In genomic region chr4:42458686-42459085, GRCh38 we compare ENCODE assay signal across 29 cellular contexts.
"Had no signal": no experiment of that assay in that cellular context is flagged by ENCODE, and none has a peak within 500 bp of the region (broad histone marks: within the 10 kb centered on the region; RNA-seq: fewer than 3 reads in every experiment).

No MANE protein-coding gene starts in this region.

- H3K27ac ChIP-seq: adrenal gland, ascending aorta, breast epithelium, left ventricle myocardium inferior, neutrophil, ovary, psoas muscle, right lobe of liver, testis, WERI-Rb-1 had no signal

- H3K27ac Mint-ChIP-seq: activated naive CD8-positive, alpha-beta T cell; activated T-cell treated with anti-CD3 and anti-CD28 coated beads, Interleukin-2, amount 50 U/mL, for 24 hours; natural killer cell treated with Interleukin-12 subunit alpha and Interleukin-12 subunit beta and Interleukin-15 and Interleukin-18, amount 100 ng/mL, for 72 hours; stimulated activated effector memory CD8-positive, alpha-beta T cell treated with anti-CD3 and anti-CD28 coated beads, Interleukin-12 subunit alpha, Interleukin-12 subunit beta, amount 100 ng/mL, for 72 hours; type B pancreatic cell had no signal

- H3K27me3 Mint-ChIP-seq: activated naive CD8-positive, alpha-beta T cell; activated T-cell treated with anti-CD3 and anti-CD28 coated beads, Interleukin-2, amount 50 U/mL, for 24 hours; central memory CD8-positive, alpha-beta T cell; natural killer cell treated with Interleukin-12 subunit alpha and Interleukin-12 subunit beta and Interleukin-15 and Interleukin-18, amount 100 ng/mL, for 72 hours; stimulated activated naive CD8-positive, alpha-beta T cell treated with anti-CD3 and anti-CD28 coated beads, Interleukin-15, amount 100 ng/mL, for 72 hours; type B pancreatic cell had no signal

- H3K4me3 ChIP-seq: adrenal gland, ascending aorta, breast epithelium, left ventricle myocardium inferior, ovary, psoas muscle, right lobe of liver, testis had no signal

- H3K4me3 Mint-ChIP-seq: activated naive CD8-positive, alpha-beta T cell; activated T-cell treated with anti-CD3 and anti-CD28 coated beads, Interleukin-2, amount 50 U/mL, for 24 hours; central memory CD8-positive, alpha-beta T cell; natural killer cell treated with Interleukin-12 subunit alpha and Interleukin-12 subunit beta and Interleukin-15 and Interleukin-18, amount 100 ng/mL, for 72 hours; stimulated activated effector memory CD8-positive, alpha-beta T cell treated with anti-CD3 and anti-CD28 coated beads, Interleukin-12 subunit alpha, Interleukin-12 subunit beta, amount 100 ng/mL, for 72 hours; stimulated activated naive CD8-positive, alpha-beta T cell treated with anti-CD3 and anti-CD28 coated beads, Interleukin-15, amount 100 ng/mL, for 72 hours; type B pancreatic cell had no signal

- H3K4me1 ChIP-seq: ascending aorta, breast epithelium, left ventricle myocardium inferior, psoas muscle, right lobe of liver, testis had no signal

- H3K27me3 ChIP-seq: adrenal gland, ascending aorta, breast epithelium, neutrophil, ovary, right lobe of liver, testis had no signal

- DNase-seq: activated CD4-positive, alpha-beta T cell treated with anti-CD3 and anti-CD28 coated beads, Interleukin-2, amount 50 U/mL, for 4 hours; activated CD8-positive, alpha-beta memory T cell treated with anti-CD3 and anti-CD28 coated beads for 24 hours; activated CD8-positive, alpha-beta memory T cell treated with anti-CD3 and anti-CD28 coated beads, Interleukin-2, amount 50 U/mL, for 4 hours; activated naive CD4-positive, alpha-beta T cell; activated T-cell treated with anti-CD3 and anti-CD28 coated beads, Interleukin-2, amount 50 U/mL, for 24 hours; adrenal gland; effector memory CD4-positive, alpha-beta T cell; foreskin melanocyte; glutamatergic neuron; hypothalamus; left ventricle myocardium inferior; mammary epithelial cell; ovary; psoas muscle; right lobe of liver; small intestine; stimulated activated CD4-positive, alpha-beta T cell treated with anti-CD3 and anti-CD28 coated beads, Interleukin-2, amount 100 ng/mL, for 24 hours; stimulated activated naive CD8-positive, alpha-beta T cell treated with anti-CD3 and anti-CD28 coated beads, Interleukin-15, amount 100 ng/mL, for 72 hours; testis; WERI-Rb-1 had no signal

- ATAC-seq: natural killer cell treated with Interleukin-12 subunit alpha and Interleukin-12 subunit beta and Interleukin-15 and Interleukin-18, amount 100 ng/mL, for 72 hours; psoas muscle; right lobe of liver; stimulated activated effector memory CD8-positive, alpha-beta T cell treated with anti-CD3 and anti-CD28 coated beads, Interleukin-12 subunit alpha, Interleukin-12 subunit beta, amount 100 ng/mL, for 72 hours; stimulated activated naive CD8-positive, alpha-beta T cell treated with anti-CD3 and anti-CD28 coated beads, Interleukin-15, amount 100 ng/mL, for 72 hours had no signal

- H3K4me1 Mint-ChIP-seq: stimulated activated naive CD8-positive, alpha-beta T cell treated with anti-CD3 and anti-CD28 coated beads, Interleukin-15, amount 100 ng/mL, for 72 hours had no signal

- H3K36me3 ChIP-seq: adrenal gland, breast epithelium, ovary, right lobe of liver had no signal

- H3K9me3 Mint-ChIP-seq: activated T-cell treated with anti-CD3 and anti-CD28 coated beads, Interleukin-2, amount 50 U/mL, for 24 hours; activated T-helper 2 cell treated with anti-CD3 and anti-CD28 coated beads, Interferon-gamma antibody, Interleukin-2, Interleukin-4, amounts not matched to agents 10 μg/mL and 5 μg/mL and 100 μg/mL, durations not matched to agents 14 hours and 24 hours and 36 hours; central memory CD8-positive, alpha-beta T cell; natural killer cell treated with Interleukin-12 subunit alpha and Interleukin-12 subunit beta and Interleukin-15 and Interleukin-18, amount 100 ng/mL, for 72 hours; stimulated activated effector memory CD8-positive, alpha-beta T cell treated with anti-CD3 and anti-CD28 coated beads, Interleukin-12 subunit alpha, Interleukin-12 subunit beta, amount 100 ng/mL, for 72 hours; stimulated activated naive CD8-positive, alpha-beta T cell treated with anti-CD3 and anti-CD28 coated beads, Interleukin-15, amount 100 ng/mL, for 72 hours had no signal

- H3K9me3 ChIP-seq: adrenal gland, ascending aorta, breast epithelium, neutrophil, ovary, psoas muscle, right lobe of liver, testis had no signal
